ENCODE assay signal across 1 cellular context in the genomic region with DNA sequence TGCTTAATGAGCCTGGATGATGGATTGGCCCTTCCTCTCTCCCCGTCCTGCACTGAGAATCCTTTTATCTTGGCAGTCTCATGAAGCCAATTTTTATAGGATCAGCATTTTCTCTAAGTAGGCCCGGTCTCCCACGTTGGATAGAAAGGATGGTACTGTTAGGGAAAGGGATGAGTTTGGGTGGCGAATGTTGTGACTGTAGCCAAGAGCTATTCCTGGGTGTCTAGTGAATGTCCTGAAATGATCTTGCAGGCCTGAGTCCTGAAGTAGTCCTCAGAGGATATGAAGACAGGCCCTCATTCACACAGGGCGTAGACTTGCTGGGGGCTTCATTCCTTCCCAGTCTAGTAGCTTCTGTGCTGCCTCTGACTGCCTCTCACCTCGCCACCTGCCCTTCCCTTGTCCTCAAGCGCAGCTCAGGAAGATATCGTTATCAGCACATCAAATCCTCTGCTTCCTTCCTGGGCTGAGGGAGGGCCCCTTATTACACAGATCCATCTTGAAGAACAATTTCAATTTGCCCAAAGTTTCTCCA.
TF ChIP-seq lines count a peak whose summit lies in the region.

No MANE protein-coding gene starts in this region.

TF ChIP-seq in K562, 482 proteins besides CTCF, POLR2A, EP300 and RAD21 (continued from another document):
- TF ChIP-seq, protein P1, sequence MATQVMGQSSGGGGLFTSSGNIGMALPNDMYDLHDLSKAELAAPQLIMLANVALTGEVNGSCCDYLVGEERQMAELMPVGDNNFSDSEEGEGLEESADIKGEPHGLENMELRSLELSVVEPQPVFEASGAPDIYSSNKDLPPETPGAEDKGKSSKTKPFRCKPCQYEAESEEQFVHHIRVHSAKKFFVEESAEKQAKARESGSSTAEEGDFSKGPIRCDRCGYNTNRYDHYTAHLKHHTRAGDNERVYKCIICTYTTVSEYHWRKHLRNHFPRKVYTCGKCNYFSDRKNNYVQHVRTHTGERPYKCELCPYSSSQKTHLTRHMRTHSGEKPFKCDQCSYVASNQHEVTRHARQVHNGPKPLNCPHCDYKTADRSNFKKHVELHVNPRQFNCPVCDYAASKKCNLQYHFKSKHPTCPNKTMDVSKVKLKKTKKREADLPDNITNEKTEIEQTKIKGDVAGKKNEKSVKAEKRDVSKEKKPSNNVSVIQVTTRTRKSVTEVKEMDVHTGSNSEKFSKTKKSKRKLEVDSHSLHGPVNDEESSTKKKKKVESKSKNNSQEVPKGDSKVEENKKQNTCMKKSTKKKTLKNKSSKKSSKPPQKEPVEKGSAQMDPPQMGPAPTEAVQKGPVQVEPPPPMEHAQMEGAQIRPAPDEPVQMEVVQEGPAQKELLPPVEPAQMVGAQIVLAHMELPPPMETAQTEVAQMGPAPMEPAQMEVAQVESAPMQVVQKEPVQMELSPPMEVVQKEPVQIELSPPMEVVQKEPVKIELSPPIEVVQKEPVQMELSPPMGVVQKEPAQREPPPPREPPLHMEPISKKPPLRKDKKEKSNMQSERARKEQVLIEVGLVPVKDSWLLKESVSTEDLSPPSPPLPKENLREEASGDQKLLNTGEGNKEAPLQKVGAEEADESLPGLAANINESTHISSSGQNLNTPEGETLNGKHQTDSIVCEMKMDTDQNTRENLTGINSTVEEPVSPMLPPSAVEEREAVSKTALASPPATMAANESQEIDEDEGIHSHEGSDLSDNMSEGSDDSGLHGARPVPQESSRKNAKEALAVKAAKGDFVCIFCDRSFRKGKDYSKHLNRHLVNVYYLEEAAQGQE (CRISPR knock-in tag; IDR thresholded peaks at IDR 0.05; ENCODE audit: low read depth): no peak
- TF ChIP-seq MAFF (IDR thresholded peaks at IDR 0.05; ENCODE audit: low read length) (peak; percentile 39; the same call in 1 of the 2 replicates), SREBF1 (IDR thresholded peaks at IDR 0.05; ENCODE audit: borderline replicate concordance, low read depth, low read length) (no peak), DPF2 (IDR thresholded peaks at IDR 0.05) (0 out of 2 replicates have a peak, but pooled peaks have one; percentile 14), ZNF316 (IDR thresholded peaks at IDR 0.05) (peak; percentile 88), ETV5 (CRISPR knock-in tag; IDR thresholded peaks at IDR 0.05; ENCODE audit: low read depth) (no peak), ZSCAN29 (IDR thresholded peaks at IDR 0.05) (no peak), ARID1B (IDR thresholded peaks at IDR 0.05) (0 out of 2 replicates have a peak, but pooled peaks have one; percentile 39), FUS (optimal IDR thresholded peaks at IDR 0.05; ENCODE audit: low read depth, low read length) (no peak), ETV1 (tag; conservative IDR thresholded peaks at IDR 0.05; ENCODE audit: low read depth) (peak; percentile 87), CBX1 (IDR thresholded peaks at IDR 0.05; ENCODE audit: low read depth) (no peak), MAFK (IDR thresholded peaks at IDR 0.05; ENCODE audit: low read length) (0 out of 2 replicates have a peak, but pooled peaks have one; percentile 17), CXXC5 (CRISPR knock-in tag; IDR thresholded peaks at IDR 0.05) (peak; percentile 29; the same call in 1 of the 2 replicates), MTA1 (IDR thresholded peaks at IDR 0.05; ENCODE audit: borderline replicate concordance) (0 out of 2 replicates have a peak, but pooled peaks have one; percentile 20), TEAD1 (CRISPR knock-in tag; IDR thresholded peaks at IDR 0.05) (no peak), MAFG (tag; conservative IDR thresholded peaks at IDR 0.05) (peak; percentile 55), CHD2 (IDR thresholded peaks at IDR 0.05; ENCODE audit: low read depth, low read length) (no peak), GTF2F1 (IDR thresholded peaks at IDR 0.05; ENCODE audit: low read depth, low read length) (no peak), L3MBTL2 (IDR thresholded peaks at IDR 0.05) (peak; percentile 71), SP1 (CRISPR knock-in tag; IDR thresholded peaks at IDR 0.05) (no peak)
- TF ChIP-seq, protein P2, sequence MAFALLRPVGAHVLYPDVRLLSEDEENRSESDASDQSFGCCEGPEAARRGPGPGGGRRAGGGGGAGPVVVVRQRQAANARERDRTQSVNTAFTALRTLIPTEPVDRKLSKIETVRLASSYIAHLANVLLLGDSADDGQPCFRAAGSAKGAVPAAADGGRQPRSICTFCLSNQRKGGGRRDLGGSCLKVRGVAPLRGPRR (CRISPR knock-in tag; IDR thresholded peaks at IDR 0.05): no peak
- TF ChIP-seq, protein P3, sequence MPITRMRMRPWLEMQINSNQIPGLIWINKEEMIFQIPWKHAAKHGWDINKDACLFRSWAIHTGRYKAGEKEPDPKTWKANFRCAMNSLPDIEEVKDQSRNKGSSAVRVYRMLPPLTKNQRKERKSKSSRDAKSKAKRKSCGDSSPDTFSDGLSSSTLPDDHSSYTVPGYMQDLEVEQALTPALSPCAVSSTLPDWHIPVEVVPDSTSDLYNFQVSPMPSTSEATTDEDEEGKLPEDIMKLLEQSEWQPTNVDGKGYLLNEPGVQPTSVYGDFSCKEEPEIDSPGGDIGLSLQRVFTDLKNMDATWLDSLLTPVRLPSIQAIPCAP (CRISPR knock-in tag; IDR thresholded peaks at IDR 0.05; ENCODE audit: borderline replicate concordance): no peak
- TF ChIP-seq, protein P4, sequence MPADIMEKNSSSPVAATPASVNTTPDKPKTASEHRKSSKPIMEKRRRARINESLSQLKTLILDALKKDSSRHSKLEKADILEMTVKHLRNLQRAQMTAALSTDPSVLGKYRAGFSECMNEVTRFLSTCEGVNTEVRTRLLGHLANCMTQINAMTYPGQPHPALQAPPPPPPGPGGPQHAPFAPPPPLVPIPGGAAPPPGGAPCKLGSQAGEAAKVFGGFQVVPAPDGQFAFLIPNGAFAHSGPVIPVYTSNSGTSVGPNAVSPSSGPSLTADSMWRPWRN (IDR thresholded peaks at IDR 0.05; ENCODE audit: low read depth): no peak
